21 cellular contexts compared by ENCODE assay signal in genomic region chrX:132967049-132967448, GRCh38. TPM values are rescaled to one million over a fixed set of nuclear protein-coding genes. Genes with fewer than 3 reads are reported as not detected.
"Had no signal": no experiment of that assay in that cellular context is flagged by ENCODE, and none has a peak within 500 bp of the region (broad histone marks: within the 10 kb centered on the region; RNA-seq: fewer than 3 reads in every experiment).

No MANE protein-coding gene starts in this region.

- H3K36me3 Mint-ChIP-seq: activated naive CD8-positive, alpha-beta T cell treated with anti-CD3 and anti-CD28 coated beads, Interleukin-2, amount 10 ng/mL, durations not matched to agents 7 days and 5 days; naive thymus-derived CD4-positive, alpha-beta T cell had no signal

- H3K9me3 Mint-ChIP-seq: activated naive CD4-positive, alpha-beta T cell treated with anti-CD3 and anti-CD28 coated beads for 36 hours; activated naive CD8-positive, alpha-beta T cell treated with anti-CD3 and anti-CD28 coated beads, Interleukin-2, amount 10 ng/mL, durations not matched to agents 7 days and 5 days; naive thymus-derived CD4-positive, alpha-beta T cell had no signal

- H3K9me3 ChIP-seq: neutrophil, ovary, psoas muscle, right atrium auricular region had no signal

- H3K4me3 ChIP-seq: cardiac muscle cell, lung, ovary, psoas muscle, right atrium auricular region had no signal

- H3K36me3 ChIP-seq: cardiac muscle cell, neutrophil, ovary, right atrium auricular region had no signal

- H3K27me3 ChIP-seq: cardiac muscle cell, foreskin keratinocyte, neutrophil, ovary had no signal

- DNase-seq: activated CD4-positive, alpha-beta T cell treated with anti-CD3 and anti-CD28 coated beads, Interleukin-2, amount 50 U/mL, for 48 hours; activated effector memory CD4-positive, alpha-beta T cell treated with Interleukin-2 at 50 U/mL for 16 hours; activated naive CD4-positive, alpha-beta T cell treated with anti-CD3 and anti-CD28 coated beads for 36 hours; activated naive CD8-positive, alpha-beta T cell treated with anti-CD3 and anti-CD28 coated beads, Interleukin-2, amount 10 ng/mL, durations not matched to agents 7 days and 5 days; activated T-cell treated with anti-CD3 and anti-CD28 coated beads, Interleukin-2, amount 50 U/mL, for 48 hours; amniotic stem cell; dermis blood vessel endothelial cell; effector CD8-positive, alpha-beta T cell; erythroblast; foreskin keratinocyte; kidney; naive thymus-derived CD4-positive, alpha-beta T cell; ovary; psoas muscle; stimulated activated CD4-positive, alpha-beta T cell treated with anti-CD3 and anti-CD28 coated beads, Interleukin-4, amount 100 ng/mL, for 4 hours; stimulated activated naive CD8-positive, alpha-beta T cell treated with anti-CD3 and anti-CD28 coated beads, Interleukin-15, Interleukin-2, amounts not matched to agents 100 U/mL and 50 U/mL, for 24 hours; T-helper 1 cell had no signal

- H3K27ac Mint-ChIP-seq: activated naive CD4-positive, alpha-beta T cell treated with anti-CD3 and anti-CD28 coated beads for 36 hours; activated naive CD8-positive, alpha-beta T cell treated with anti-CD3 and anti-CD28 coated beads, Interleukin-2, amount 10 ng/mL, durations not matched to agents 7 days and 5 days; naive thymus-derived CD4-positive, alpha-beta T cell had no signal

- H3K4me3 Mint-ChIP-seq: activated naive CD4-positive, alpha-beta T cell treated with anti-CD3 and anti-CD28 coated beads for 36 hours; activated naive CD8-positive, alpha-beta T cell treated with anti-CD3 and anti-CD28 coated beads, Interleukin-2, amount 10 ng/mL, durations not matched to agents 7 days and 5 days; naive thymus-derived CD4-positive, alpha-beta T cell had no signal

- H3K4me1 ChIP-seq: foreskin keratinocyte, psoas muscle, right atrium auricular region had no signal

- ATAC-seq: foreskin keratinocyte; naive thymus-derived CD4-positive, alpha-beta T cell; psoas muscle; stimulated activated naive CD8-positive, alpha-beta T cell treated with anti-CD3 and anti-CD28 coated beads, Interleukin-15, Interleukin-2, amounts not matched to agents 100 U/mL and 50 U/mL, for 24 hours had no signal

- H3K27ac ChIP-seq: cardiac muscle cell, foreskin keratinocyte, neutrophil, ovary, psoas muscle, right atrium auricular region had no signal

- H3K4me1 Mint-ChIP-seq: activated naive CD8-positive, alpha-beta T cell treated with anti-CD3 and anti-CD28 coated beads, Interleukin-2, amount 10 ng/mL, durations not matched to agents 7 days and 5 days; naive thymus-derived CD4-positive, alpha-beta T cell had no signal

- H3K27me3 Mint-ChIP-seq: activated naive CD8-positive, alpha-beta T cell treated with anti-CD3 and anti-CD28 coated beads, Interleukin-2, amount 10 ng/mL, durations not matched to agents 7 days and 5 days had no signal

RNA-seq across cellular contexts. Expression of gene HS6ST2, which starts 8.6 kb away (rescaled TPM):
- total RNA-seq: activated naive CD8-positive, alpha-beta T cell treated with anti-CD3 and anti-CD28 coated beads, Interleukin-2, amount 10 ng/mL, durations not matched to agents 7 days and 5 days had no signal
